Comparison of ENCODE assay signal across 9 cellular contexts in the genomic region with DNA sequence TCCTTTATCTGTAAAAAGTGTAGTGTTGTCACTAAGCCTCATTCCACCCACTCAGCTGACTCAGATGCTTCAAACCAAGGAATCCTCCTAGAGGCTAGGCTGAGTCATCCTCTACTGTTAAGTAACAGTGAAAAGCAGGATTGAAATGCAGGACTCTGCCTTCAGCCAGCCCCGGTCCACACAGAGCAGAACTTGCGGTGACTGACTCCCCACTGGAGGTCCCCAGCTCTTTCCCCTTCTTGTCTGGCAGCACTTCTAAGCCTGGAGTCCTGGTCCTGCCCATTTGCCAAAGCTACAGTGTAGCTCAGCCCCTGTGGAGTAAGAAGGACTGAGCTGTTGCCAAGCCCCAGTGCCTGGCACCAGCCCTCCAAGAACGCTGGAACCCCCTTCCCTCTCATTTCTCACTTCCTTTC. TPM values are rescaled to one million over a fixed set of nuclear protein-coding genes. Genes with fewer than 3 reads are reported as not detected.
DNase-seq lines count a peak whose midpoint lies in the region; ATAC-seq and TF ChIP-seq lines count a peak whose summit lies in the region.
"Had no signal": no experiment of that assay in that cellular context is flagged by ENCODE, and none has a peak within 500 bp of the region (broad histone marks: within the 10 kb centered on the region; RNA-seq: fewer than 3 reads in every experiment).

No MANE protein-coding gene starts in this region.

- RAD21 ChIA-PET in HCT116 (lab: Charles Lee; ENCODE audit: low non-redundant PET in 1 of 2, low total read pairs in 2 of 2, uncharacterized antibody in 2 of 2, unreplicated experiment in 2 of 2), result no interaction called here

- DNase-seq in HCT116 (ENCODE audit: low read depth, low spot score), result peak; percentile 73
- peak; percentile 86 for DNase-seq in SKM-1 (lab: John Stamatoyannopoulos, UW; ENCODE audit: unreplicated experiment)
- DNase-seq in erythroblast (lab: John Stamatoyannopoulos, UW), result peak; percentile 22 to 67
- peak; percentile 97 for DNase-seq in osteoblast (ENCODE audit: insufficient read length, low spot score, missing footprints)
- DNase-seq in NCI-H2171 (lab: John Stamatoyannopoulos, UW), result no peak
- no peak for DNase-seq in effector memory CD8-positive, alpha-beta T cell
- no peak for DNase-seq in NCI-H345 treated with DMSO at 0.1 percent for 48 hours (lab: John Stamatoyannopoulos, UW; ENCODE audit: unreplicated experiment)
- no peak for DNase-seq in BE2C

- no peaks in the 10 kb centered on the region for H3K27me3 ChIP-seq in HCT116 (ENCODE audit: insufficient read depth, low read length)
- no peaks in the 10 kb centered on the region for H3K27me3 ChIP-seq in osteoblast (ENCODE audit: insufficient read depth, low read length)
- 0 out of 2 replicates have a peak, but pooled peaks cover 5% of the 10 kb centered on the region for H3K27me3 ChIP-seq in BE2C

- CTCF ChIA-PET in HCT116 (lab: Charles Lee), result interaction anchor here (1.1 to 2.2 kb wide), 2 partner anchors 24 to 29 kb away, joined by 5 to 7 read pairs; no protein-coding TSS in a partner anchor

- H3K27ac Mint-ChIP-seq in effector memory CD8-positive, alpha-beta T cell, result no peak overlapping the region

- peaks cover 0 to 2% of the 10 kb centered on the region in 2 donors for H3K4me1 Mint-ChIP-seq in effector memory CD8-positive, alpha-beta T cell (ENCODE audit: low read depth in 2 of 2)

- H3K9me3 Mint-ChIP-seq in effector memory CD8-positive, alpha-beta T cell, result no peaks in the 10 kb centered on the region

- H4K20me1 ChIP-seq in HCT116 (ENCODE audit: insufficient read depth) (no peaks in the 10 kb centered on the region), osteoblast (ENCODE audit: insufficient read depth, low read length) (peaks cover 18% of the 10 kb centered on the region)

- H2AFZ ChIP-seq in HCT116 (ENCODE audit: low read depth, low read length, poor library complexity, severe bottlenecking) (no peak overlapping the region), osteoblast (ENCODE audit: low read length) (peak overlapping the region; percentile 33)

- H3K9me3 ChIP-seq in HCT116 (ENCODE audit: control insufficient read depth in 1 of 2, insufficient read depth in 1 of 2, low read depth in 1 of 2, low read length in 2 of 2), result no peaks in the 10 kb centered on the region
- H3K9me3 ChIP-seq in osteoblast (ENCODE audit: low read depth, low read length), result no peaks in the 10 kb centered on the region
- no peaks in the 10 kb centered on the region for H3K9me3 ChIP-seq in BE2C

- H3K4me3 ChIP-seq in HCT116 (replicated peaks in 1 of 2; ENCODE audit: low read depth in 1 of 2, low read length in 2 of 2) (peak overlapping the region in 1 of 2 experiments; percentile 38; a peak in 3 of 4 replicates), osteoblast (ENCODE audit: insufficient read depth, low read length) (peak overlapping the region; percentile 74), BE2C (ENCODE audit: low read depth, low read length) (no peak overlapping the region)

- H3K4me2 ChIP-seq in HCT116 (ENCODE audit: low read length), result peak overlapping the region; percentile 78
- H3K4me2 ChIP-seq in osteoblast (ENCODE audit: insufficient read depth, low read length), result peak overlapping the region; percentile 90

- H3K4me1 ChIP-seq in HCT116 (ENCODE audit: control insufficient read depth in 1 of 2, insufficient read depth in 2 of 2, low read length in 2 of 2), result peaks cover 33 to 47% of the 10 kb centered on the region in 2 experiments
- H3K4me1 ChIP-seq in osteoblast (ENCODE audit: insufficient read depth, low read length), result peaks cover 43% of the 10 kb centered on the region
- H3K4me1 ChIP-seq in BE2C, result no peaks in the 10 kb centered on the region

- BruUV-seq in HCT116 (replicated peaks; lab: Mats Ljungman, UMichigan), result no TSS peak

- no peak for TF ChIP-seq RAD21 in HCT116 (IDR thresholded peaks at IDR 0.05; ENCODE audit: low read depth)

- intact Hi-C loops in HCT116 (cut with micrococcal nuclease), result no loop called here

- TF ChIP-seq POLR2A in HCT116 (IDR thresholded peaks at IDR 0.05; ENCODE audit: borderline replicate concordance, extremely low read depth, insufficient read depth, insufficient read length), result no peak
- no peak for TF ChIP-seq POLR2A in erythroblast (IDR thresholded peaks at IDR 0.05; ENCODE audit: low read length)

- peak; percentile 85 for ATAC-seq in HCT116
- ATAC-seq in effector memory CD8-positive, alpha-beta T cell (replicated peaks), result no peak

- peaks cover 15 to 22% of the 10 kb centered on the region in 2 donors for H3K27me3 Mint-ChIP-seq in effector memory CD8-positive, alpha-beta T cell

- POLR2A ChIA-PET in HCT116 (lab: Charles Lee), result no interaction called here

- H3K36me3 Mint-ChIP-seq in effector memory CD8-positive, alpha-beta T cell (ENCODE audit: insufficient read depth), result no peaks in the 10 kb centered on the region

- peak overlapping the region; percentile 33; the same call in 1 of the 2 replicates for H3K27ac ChIP-seq in HCT116 (ENCODE audit: low read depth, low read length)
- peak overlapping the region; percentile 98 for H3K27ac ChIP-seq in osteoblast (ENCODE audit: low read depth, low read length)

- H3K36me3 ChIP-seq in HCT116 (ENCODE audit: control insufficient read depth in 1 of 2, insufficient read depth in 2 of 2, low read length in 2 of 2) (no peaks in the 10 kb centered on the region), osteoblast (ENCODE audit: insufficient read depth, low read length) (no peaks in the 10 kb centered on the region), BE2C (no peaks in the 10 kb centered on the region)

- no peak for TF ChIP-seq CTCF in HCT116 (IDR thresholded peaks at IDR 0.05 in 2 of 3, conservative IDR thresholded peaks at IDR 0.05 in 1 of 3; ENCODE audit: borderline replicate concordance in 1 of 3, insufficient read depth in 1 of 3, low read depth in 2 of 3, low read length in 2 of 3)
- TF ChIP-seq CTCF in osteoblast (IDR thresholded peaks at IDR 0.05; ENCODE audit: extremely low read depth, low read depth, low read length), result no peak
- TF ChIP-seq CTCF in BE2C (IDR thresholded peaks at IDR 0.05; ENCODE audit: low read depth, low read length), result no peak

- peak overlapping the region; percentile 18; the same call in 1 of the 2 replicates for H3K9ac ChIP-seq in HCT116 (ENCODE audit: low read length)

- H3K79me2 ChIP-seq in HCT116 (ENCODE audit: insufficient read depth, low read length), result no peaks in the 10 kb centered on the region
- peaks cover 22% of the 10 kb centered on the region for H3K79me2 ChIP-seq in osteoblast (ENCODE audit: insufficient read depth, low read length)

- H3K9me2 ChIP-seq in HCT116 (ENCODE audit: insufficient read depth), result no peaks in the 10 kb centered on the region

- H3K4me3 Mint-ChIP-seq in effector memory CD8-positive, alpha-beta T cell, result no peak overlapping the region

TF ChIP-seq in HCT116, 20 proteins besides CTCF, POLR2A, EP300 and RAD21:
- TF ChIP-seq SRF (IDR thresholded peaks at IDR 0.05; ENCODE audit: low read depth) (no peak), EGR1 (IDR thresholded peaks at IDR 0.05; ENCODE audit: low read depth) (peak; percentile 96), SP1 (IDR thresholded peaks at IDR 0.05; ENCODE audit: low read depth) (peak; percentile 78), POLR2AphosphoS5 (IDR thresholded peaks at IDR 0.05; ENCODE audit: low read depth, low read length) (peak; percentile 25; the same call in 1 of the 2 replicates), SIN3A (IDR thresholded peaks at IDR 0.05; ENCODE audit: low read depth) (peak; percentile 40; the same call in 1 of the 2 replicates), CEBPB (IDR thresholded peaks at IDR 0.05; ENCODE audit: low read depth) (peak; percentile 77), CBX3 (IDR thresholded peaks at IDR 0.05; ENCODE audit: low read depth) (peak; percentile 75; the same call in 1 of the 2 replicates), JUND (IDR thresholded peaks at IDR 0.05) (peak; percentile 93), ZNF274 (IDR thresholded peaks at IDR 0.05; ENCODE audit: low read depth, low read length) (no peak), FOSL1 (IDR thresholded peaks at IDR 0.05; ENCODE audit: low read depth) (peak; percentile 92)
- TF ChIP-seq, protein P1, sequence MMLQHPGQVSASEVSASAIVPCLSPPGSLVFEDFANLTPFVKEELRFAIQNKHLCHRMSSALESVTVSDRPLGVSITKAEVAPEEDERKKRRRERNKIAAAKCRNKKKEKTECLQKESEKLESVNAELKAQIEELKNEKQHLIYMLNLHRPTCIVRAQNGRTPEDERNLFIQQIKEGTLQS (IDR thresholded peaks at IDR 0.05), result no peak; the same call in 1 of the 2 replicates

RNA-seq across cellular contexts. Expression of a gene that starts 1.7 kb away (rescaled TPM):
- 0.22 TPM for total RNA-seq in HCT116 (2021; ENCODE audit: unreplicated experiment)
- polyA plus RNA-seq in HCT116 (2012), result 0.11 and 0.16 TPM in 2 replicates
- 7.6 and 7.7 TPM in 2 replicates for total RNA-seq in osteoblast
- not detected for polyA plus RNA-seq in BE2C (2012; ENCODE audit: insufficient read depth, insufficient read length, low read depth)
- total RNA-seq: lung microvascular endothelial cell had no signal

RNA-seq across cellular contexts. Expression of a gene that starts 22.2 kb away (rescaled TPM):
- total RNA-seq in HCT116 (2021; ENCODE audit: unreplicated experiment) (0.12 TPM), osteoblast (not detected in 2 replicates)
- not detected in 2 replicates for polyA plus RNA-seq in HCT116 (2012)
- not detected for polyA plus RNA-seq in BE2C (2012; ENCODE audit: insufficient read depth, insufficient read length, low read depth)
- total RNA-seq: lung microvascular endothelial cell had no signal

RNA-seq across cellular contexts. Expression of a gene that starts 51.5 kb away (rescaled TPM):
- not detected for total RNA-seq in HCT116 (2021; ENCODE audit: unreplicated experiment)
- not detected in 2 replicates for polyA plus RNA-seq in HCT116 (2012)
- not detected in 2 replicates for total RNA-seq in osteoblast
- not detected for polyA plus RNA-seq in BE2C (2012; ENCODE audit: insufficient read depth, insufficient read length, low read depth)
- total RNA-seq: lung microvascular endothelial cell had no signal

RNA-seq across cellular contexts. Expression of a gene that starts 58.2 kb away (rescaled TPM):
- total RNA-seq in HCT116 (2021; ENCODE audit: unreplicated experiment), result not detected
- 0.02 TPM in 1 of 2 replicates, not detected in the other for polyA plus RNA-seq in HCT116 (2012)
- total RNA-seq in osteoblast, result not detected in 2 replicates
- polyA plus RNA-seq in BE2C (2012; ENCODE audit: insufficient read depth, insufficient read length, low read depth), result not detected
- total RNA-seq: lung microvascular endothelial cell had no signal

Comparison
In these comparisons a context has a peak if more than half of its experiments do, and no peak if none do; other contexts are left out.
1. DNase-seq: peak in HCT116 (single experiment), SKM-1 (single experiment), erythroblast (2 of 2) and osteoblast (single experiment); none in NCI-H2171 (single experiment), effector memory CD8-positive, alpha-beta T cell (0 of 3), NCI-H345 treated with DMSO at 0.1 percent for 48 hours (single experiment) and BE2C (single experiment).